13 cellular contexts compared by ENCODE assay signal in the genomic region with DNA sequence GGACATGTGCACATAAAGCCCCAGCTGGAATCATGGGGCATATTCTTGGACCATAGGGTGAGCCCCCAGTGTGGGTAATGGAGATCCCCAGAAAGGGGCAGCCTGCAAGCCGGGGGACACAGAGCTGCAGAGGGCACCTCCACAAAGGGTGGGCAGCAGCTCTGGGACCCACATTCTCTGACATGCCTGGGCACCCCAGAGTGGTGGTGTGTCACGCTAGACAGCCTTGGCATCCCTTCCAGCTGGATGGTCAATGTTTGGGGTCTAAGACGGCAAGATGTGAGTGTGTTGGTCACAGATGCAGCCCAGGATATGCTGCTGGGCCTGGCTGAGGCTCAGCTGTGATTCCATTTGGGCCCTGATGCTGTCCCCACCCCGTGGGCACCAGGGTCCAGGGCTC. TPM values are rescaled to one million over a fixed set of nuclear protein-coding genes. Genes with fewer than 3 reads are reported as not detected.
DNase-seq lines count a peak whose midpoint lies in the region; ATAC-seq and TF ChIP-seq lines count a peak whose summit lies in the region.
"Had no signal": no experiment of that assay in that cellular context is flagged by ENCODE, and none has a peak within 500 bp of the region (broad histone marks: within the 10 kb centered on the region; RNA-seq: fewer than 3 reads in every experiment).

No MANE protein-coding gene starts in this region.

- H3K9me3 ChIP-seq in OCI-LY1 (ENCODE audit: low read length), result no peaks in the 10 kb centered on the region
- H3K9me3 ChIP-seq in thymus (ENCODE audit: control insufficient read depth), result no peaks in the 10 kb centered on the region
- H3K9me3 ChIP-seq: testis had no signal

- H3K4me3 ChIP-seq in OCI-LY1 (ENCODE audit: low read depth, low read length, poor library complexity, severe bottlenecking) (peak overlapping the region; percentile 0), thymus (ENCODE audit: low read length) (peak overlapping the region; percentile 87)
- H3K4me3 ChIP-seq: testis had no signal

- H3K79me2 ChIP-seq in OCI-LY1 (ENCODE audit: insufficient read depth, low read length), result no peaks in the 10 kb centered on the region

- peaks cover 66% of the 10 kb centered on the region for H3K4me1 Mint-ChIP-seq in activated naive CD4-positive, alpha-beta T cell treated with anti-CD3 and anti-CD28 coated beads, Interleukin-2, amount 10 ng/mL, durations not matched to agents 7 days and 5 days
- peaks cover 30 to 32% of the 10 kb centered on the region in 2 donors for H3K4me1 Mint-ChIP-seq in immature natural killer cell
- H3K4me1 Mint-ChIP-seq: WTC11 had no signal

- peak overlapping the region; percentile 24; the same call in 1 of the 2 replicates for H3K4me2 ChIP-seq in OCI-LY1 (ENCODE audit: low read length)

- peaks cover 33% of the 10 kb centered on the region; the same call in 1 of the 2 replicates for H3K36me3 ChIP-seq in OCI-LY1 (ENCODE audit: insufficient read depth, low read length)
- peaks cover 79% of the 10 kb centered on the region for H3K36me3 ChIP-seq in thymus (ENCODE audit: control insufficient read depth, insufficient read depth)

- peak overlapping the region; percentile 55 for H3K27ac Mint-ChIP-seq in activated naive CD4-positive, alpha-beta T cell treated with anti-CD3 and anti-CD28 coated beads, Interleukin-2, amount 10 ng/mL, durations not matched to agents 7 days and 5 days
- H3K27ac Mint-ChIP-seq in immature natural killer cell, result peak overlapping the region in 4 of 6 donors; percentile 50 to 88 (median 70)
- H3K27ac Mint-ChIP-seq: WTC11 had no signal

- H3K9me3 Mint-ChIP-seq in activated naive CD4-positive, alpha-beta T cell treated with anti-CD3 and anti-CD28 coated beads, Interleukin-2, amount 10 ng/mL, durations not matched to agents 7 days and 5 days, result no peaks in the 10 kb centered on the region
- H3K9me3 Mint-ChIP-seq in immature natural killer cell, result no peaks in the 10 kb centered on the region
- H3K9me3 Mint-ChIP-seq: WTC11 had no signal

- no peaks in the 10 kb centered on the region for H4K20me1 ChIP-seq in OCI-LY1 (ENCODE audit: insufficient read depth, low read length)

- no peak overlapping the region for H3K4me3 Mint-ChIP-seq in activated naive CD4-positive, alpha-beta T cell treated with anti-CD3 and anti-CD28 coated beads, Interleukin-2, amount 10 ng/mL, durations not matched to agents 7 days and 5 days
- no peak overlapping the region for H3K4me3 Mint-ChIP-seq in immature natural killer cell
- H3K4me3 Mint-ChIP-seq: WTC11 had no signal

- no peaks in the 10 kb centered on the region for H3K27me3 Mint-ChIP-seq in activated naive CD4-positive, alpha-beta T cell treated with anti-CD3 and anti-CD28 coated beads, Interleukin-2, amount 10 ng/mL, durations not matched to agents 7 days and 5 days
- peaks cover 6 to 8% (median 7%) of the 10 kb centered on the region in 3 donors for H3K27me3 Mint-ChIP-seq in immature natural killer cell (ENCODE audit: low read depth in 3 of 3)

- TF ChIP-seq CTCF in OCI-LY1 (IDR thresholded peaks at IDR 0.05; ENCODE audit: low read length), result no peak

- 96% methylated on average over 4 of the region's 4 CpGs for WGBS in thymus

- peak overlapping the region; percentile 29; the same call in 1 of the 2 replicates for H3K9ac ChIP-seq in OCI-LY1 (ENCODE audit: low read length)

- peaks cover 64% of the 10 kb centered on the region for H3K4me1 ChIP-seq in OCI-LY1 (ENCODE audit: insufficient read depth, low read length, severe bottlenecking)
- H3K4me1 ChIP-seq in thymus (ENCODE audit: control insufficient read depth, insufficient read depth, low read length), result peaks cover 82% of the 10 kb centered on the region

- H3K9me2 ChIP-seq in OCI-LY1 (ENCODE audit: low read depth, low read length), result no peaks in the 10 kb centered on the region

- no peak for DNase-seq in activated naive CD4-positive, alpha-beta T cell treated with anti-CD3 and anti-CD28 coated beads, Interleukin-2, amount 10 ng/mL, durations not matched to agents 7 days and 5 days
- no peak for DNase-seq in activated naive CD4-positive, alpha-beta T cell treated with anti-CD3 and anti-CD28 coated beads, Interleukin-2, amount 50 U/mL, for 16 hours
- DNase-seq in immature natural killer cell, result no peak
- DNase-seq in effector CD8-positive, alpha-beta T cell (lab: John Stamatoyannopoulos, UW), result no peak
- DNase-seq in NOMO-1 (lab: John Stamatoyannopoulos, UW; ENCODE audit: unreplicated experiment in 2 of 2), result no peak
- DNase-seq: DMS79 treated with DMSO at 0.1 percent for 48 hours, foreskin keratinocyte, NCI-H1105 treated with DMSO at 0.1 percent for 48 hours, testis had no signal

- H2AFZ ChIP-seq in OCI-LY1 (ENCODE audit: low read length), result no peak overlapping the region

- H3K27ac ChIP-seq in OCI-LY1 (ENCODE audit: low read depth, low read length, poor library complexity, severe bottlenecking), result peak overlapping the region; percentile 99
- H3K27ac ChIP-seq in thymus (ENCODE audit: low read depth), result peak overlapping the region; percentile 88
- H3K27ac ChIP-seq: foreskin keratinocyte had no signal

- H3F3A ChIP-seq in OCI-LY1 (ENCODE audit: insufficient read depth, low read length), result peaks cover 19% of the 10 kb centered on the region; the same call in 1 of the 2 replicates

- H3K27me3 ChIP-seq in OCI-LY1 (ENCODE audit: insufficient read depth, low read length), result no peaks in the 10 kb centered on the region
- no peaks in the 10 kb centered on the region for H3K27me3 ChIP-seq in thymus (ENCODE audit: control insufficient read depth, insufficient read depth)
- H3K27me3 ChIP-seq: foreskin keratinocyte, testis had no signal

- CTCF ChIA-PET in activated naive CD4-positive, alpha-beta T cell treated with anti-CD3 and anti-CD28 coated beads, Interleukin-2, amount 10 ng/mL, durations not matched to agents 7 days and 5 days (lab: Charles Lee), result interaction anchor here (1.9 to 5.2 kb wide), 3 partner anchors 14 to 85 kb away, joined by 5 to 48 read pairs (median 7); no protein-coding TSS in a partner anchor

- no peak for ATAC-seq in HG03175 (IDR thresholded peaks at IDR 0.05; ENCODE audit: unreplicated experiment)
- ATAC-seq: WTC11 had no signal

- peaks cover 35% of the 10 kb centered on the region for H3K36me3 Mint-ChIP-seq in activated naive CD4-positive, alpha-beta T cell treated with anti-CD3 and anti-CD28 coated beads, Interleukin-2, amount 10 ng/mL, durations not matched to agents 7 days and 5 days
- no peaks in the 10 kb centered on the region for H3K36me3 Mint-ChIP-seq in immature natural killer cell
- H3K36me3 Mint-ChIP-seq: WTC11 had no signal

RNA-seq across cellular contexts. Expression of a gene that starts 9.7 kb away (rescaled TPM):
- polyA plus RNA-seq in immature natural killer cell, result 1 to 10 TPM; 4.6 to 6.8 (median 5.3) TPM
- polyA plus RNA-seq in thymus, result 21.8 TPM

RNA-seq across cellular contexts. Expression of a gene that starts 58.0 kb away (rescaled TPM):
- not detected for polyA plus RNA-seq in immature natural killer cell
- 6.3 TPM for polyA plus RNA-seq in thymus
- polyA plus RNA-seq: foreskin keratinocyte had no signal
